8 cellular contexts compared by ENCODE assay signal in the genomic region with DNA sequence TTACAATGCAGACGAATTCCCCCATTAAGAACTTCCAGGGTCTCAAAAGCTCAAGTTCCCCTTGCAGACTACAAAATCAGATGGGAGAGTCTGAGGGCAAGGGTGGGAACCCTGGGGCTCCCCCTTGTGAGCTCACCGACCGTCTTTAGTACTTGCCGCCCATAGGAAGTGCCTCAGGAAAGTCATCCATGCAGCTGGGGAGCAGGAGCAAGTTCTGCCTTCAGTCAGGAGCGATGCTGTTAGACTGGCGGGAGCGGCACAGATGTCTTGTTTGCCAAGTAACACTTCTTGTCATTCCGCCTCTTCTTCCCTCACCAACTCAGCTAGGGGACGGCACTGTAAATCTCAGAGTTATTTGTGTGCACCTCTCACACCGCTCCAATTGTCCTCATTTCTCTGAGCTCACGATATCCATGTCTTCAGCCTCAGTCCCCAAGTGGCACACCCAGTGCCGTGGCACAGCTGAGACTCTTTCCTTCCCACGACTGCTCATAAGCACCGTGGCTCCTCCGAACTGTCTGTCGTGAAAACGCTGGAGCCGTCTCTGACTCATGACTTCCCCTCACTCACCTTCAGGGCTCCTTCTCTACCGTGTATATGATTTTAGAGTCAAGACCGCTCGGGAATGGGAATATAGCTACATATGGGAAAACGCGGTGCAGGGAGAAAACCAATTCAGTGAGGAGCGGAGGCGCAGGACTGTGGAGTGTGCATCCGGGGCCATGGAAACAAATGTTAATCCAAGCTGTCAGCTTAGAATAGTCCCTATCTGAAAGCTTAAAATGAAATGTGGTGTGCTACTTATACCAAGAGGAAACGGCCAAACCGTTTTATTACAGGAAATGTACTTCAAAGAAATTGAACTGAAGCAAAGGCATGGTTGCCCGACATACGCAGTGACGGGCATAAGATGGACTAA. TPM values are rescaled to one million over a fixed set of nuclear protein-coding genes. Genes with fewer than 3 reads are reported as not detected.
A peak's percentile ranks its signal among the peaks of the same experiment; 100 is the strongest.
DNase-seq lines count a peak whose midpoint lies in the region; ATAC-seq and TF ChIP-seq lines count a peak whose summit lies in the region.

No MANE protein-coding gene starts in this region.

- DNase-seq in activated T-helper 1 cell treated with anti-CD3 and anti-CD28 coated beads, Interleukin-2, amount 50 U/mL, for 16 hours (ENCODE audit: low read depth in 1 of 2, low spot score in 1 of 2), result peak; percentile 31 to 33
- DNase-seq in gastrocnemius medialis (no peak), AG08395 (ENCODE audit: low spot score) (no peak), HAP-1 (ENCODE audit: low spot score in 2 of 2) (no peak), posterior vena cava (ENCODE audit: low spot score) (no peak)

- no peak overlapping the region for H3K4me3 ChIP-seq in gastrocnemius medialis
- H3K4me3 ChIP-seq in HAP-1, result no peak overlapping the region

- in situ Hi-C loops in gastrocnemius medialis (cut with MboI; ENCODE audit: low sequenced_read_pairs in 4 of 4), result no loop called here
- in situ Hi-C loops in HAP-1 (cut with MboI; ENCODE audit: low sequenced_read_pairs), result no loop called here

- H3K9me3 ChIP-seq in KOPT-K1 (ENCODE audit: insufficient read depth, low read length, poor library complexity, severe bottlenecking), result peaks cover 21% of the 10 kb centered on the region
- H3K9me3 ChIP-seq in gastrocnemius medialis, result no peaks in the 10 kb centered on the region
- H3K9me3 ChIP-seq in HAP-1, result no peaks in the 10 kb centered on the region

- peak overlapping the region; percentile 98 for H3K27ac ChIP-seq in KOPT-K1 (ENCODE audit: low read depth, low read length, poor library complexity, severe bottlenecking)
- peak overlapping the region; percentile 65 to 93 (median 78) for H3K27ac ChIP-seq in gastrocnemius medialis

- H3K36me3 ChIP-seq in KOPT-K1 (ENCODE audit: insufficient read depth, low read length), result peaks cover 74% of the 10 kb centered on the region
- peaks cover 0 to 16% of the 10 kb centered on the region in 2 donors for H3K36me3 ChIP-seq in gastrocnemius medialis
- peaks cover 15% of the 10 kb centered on the region for H3K36me3 ChIP-seq in HAP-1 (replicated peaks)

- TF ChIP-seq CTCF in gastrocnemius medialis (IDR thresholded peaks at IDR 0.05 in 4 of 5, conservative IDR thresholded peaks at IDR 0.05 in 1 of 5), result no peak

- peak; percentile 68 for ATAC-seq in GM18868 (IDR thresholded peaks at IDR 0.05; ENCODE audit: unreplicated experiment)
- ATAC-seq in gastrocnemius medialis, result no peak
- ATAC-seq in HG03196 (IDR thresholded peaks at IDR 0.05; ENCODE audit: unreplicated experiment), result no peak

- no peak for TF ChIP-seq POLR2A in gastrocnemius medialis (IDR thresholded peaks at IDR 0.05)

- H3K27me3 ChIP-seq in gastrocnemius medialis, result no peaks in the 10 kb centered on the region
- H3K27me3 ChIP-seq in HAP-1 (ENCODE audit: low read depth), result no peaks in the 10 kb centered on the region

- intact Hi-C loops in gastrocnemius medialis (cut with DNase I; ENCODE audit: low total_unique reads) (loop anchor here (5.0 kb wide), 1 partner anchor 43 kb away; no protein-coding TSS in a partner anchor), posterior vena cava (cut with DNase I) (no loop called here)

- H3K4me1 ChIP-seq in gastrocnemius medialis, result peaks cover 13 to 16% of the 10 kb centered on the region in 2 donors
- H3K4me1 ChIP-seq in HAP-1, result peaks cover 4% of the 10 kb centered on the region

RNA-seq across cellular contexts. Expression of gene UXS1, which starts 34.0 kb away (rescaled TPM):
- total RNA-seq in gastrocnemius medialis (10 to 100 TPM in 3 of 4 donors, 1 to 10 TPM in 1; 8.0 to 46.9 (median 18.4) TPM), posterior vena cava (10 to 100 TPM; 18.7 to 22.0 TPM)

Comparison
In these comparisons a context has a peak if more than half of its experiments do, and no peak if none do; other contexts are left out.
1. DNase-seq: peak in activated T-helper 1 cell treated with anti-CD3 and anti-CD28 coated beads, Interleukin-2, amount 50 U/mL, for 16 hours (2 of 2); none in gastrocnemius medialis (0 of 2), AG08395 (single experiment), HAP-1 (0 of 2) and posterior vena cava (single experiment).